ENCODE assay signal across 1 cellular context in the genomic region with DNA sequence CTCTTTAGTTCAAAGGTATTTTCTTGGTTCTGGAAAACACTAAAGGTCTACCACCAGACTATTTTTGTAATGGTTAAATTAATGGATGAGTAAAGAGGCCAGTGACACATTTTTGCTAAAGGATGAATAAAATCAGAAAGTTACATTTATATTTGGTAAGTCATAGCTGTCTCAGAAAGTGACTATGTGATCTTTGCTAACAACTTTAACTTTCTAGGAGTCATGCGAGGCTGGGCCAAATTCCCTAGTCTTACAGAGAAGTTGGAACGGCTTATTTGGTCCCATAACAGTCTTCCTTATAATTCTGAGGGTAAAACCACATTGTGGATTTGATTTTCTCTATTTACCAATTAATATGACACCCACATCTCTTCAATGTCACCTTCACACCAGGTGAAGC.
TF ChIP-seq lines count a peak whose summit lies in the region.

No MANE protein-coding gene starts in this region.

TF ChIP-seq in IMR-90, 13 proteins besides CTCF, POLR2A, EP300 and RAD21:
- TF ChIP-seq ELK1 (IDR thresholded peaks at IDR 0.05; ENCODE audit: borderline replicate concordance, low read depth, low read length), result no peak
- TF ChIP-seq RCOR1 (IDR thresholded peaks at IDR 0.05; ENCODE audit: insufficient replicate concordance, low read length), result no peak
- TF ChIP-seq MXI1 (IDR thresholded peaks at IDR 0.05; ENCODE audit: borderline replicate concordance, low read depth, low read length), result no peak
- TF ChIP-seq CEBPB (IDR thresholded peaks at IDR 0.05; ENCODE audit: low read depth, low read length), result no peak
- TF ChIP-seq MAFK (IDR thresholded peaks at IDR 0.05; ENCODE audit: low read depth, low read length), result no peak
- TF ChIP-seq MAZ (IDR thresholded peaks at IDR 0.05; ENCODE audit: borderline replicate concordance, low read depth, low read length), result no peak
- no peak for TF ChIP-seq SMC3 (IDR thresholded peaks at IDR 0.05; ENCODE audit: low read depth, low read length)
- TF ChIP-seq BHLHE40 (IDR thresholded peaks at IDR 0.05; ENCODE audit: low read depth, low read length), result no peak
- TF ChIP-seq CHD1 (IDR thresholded peaks at IDR 0.05; ENCODE audit: low read depth, low read length), result no peak
- TF ChIP-seq FOS (IDR thresholded peaks at IDR 0.05; ENCODE audit: low read depth, low read length), result no peak
- TF ChIP-seq NFE2L2 (IDR thresholded peaks at IDR 0.05; ENCODE audit: low read depth, low read length), result no peak
- TF ChIP-seq RFX5 (IDR thresholded peaks at IDR 0.05; ENCODE audit: low read depth, low read length), result no peak
- TF ChIP-seq, protein P1, sequence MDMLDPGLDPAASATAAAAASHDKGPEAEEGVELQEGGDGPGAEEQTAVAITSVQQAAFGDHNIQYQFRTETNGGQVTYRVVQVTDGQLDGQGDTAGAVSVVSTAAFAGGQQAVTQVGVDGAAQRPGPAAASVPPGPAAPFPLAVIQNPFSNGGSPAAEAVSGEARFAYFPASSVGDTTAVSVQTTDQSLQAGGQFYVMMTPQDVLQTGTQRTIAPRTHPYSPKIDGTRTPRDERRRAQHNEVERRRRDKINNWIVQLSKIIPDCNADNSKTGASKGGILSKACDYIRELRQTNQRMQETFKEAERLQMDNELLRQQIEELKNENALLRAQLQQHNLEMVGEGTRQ (IDR thresholded peaks at IDR 0.05; ENCODE audit: low read depth, low read length), result no peak
